25 cellular contexts compared by ENCODE assay signal in the genomic region with DNA sequence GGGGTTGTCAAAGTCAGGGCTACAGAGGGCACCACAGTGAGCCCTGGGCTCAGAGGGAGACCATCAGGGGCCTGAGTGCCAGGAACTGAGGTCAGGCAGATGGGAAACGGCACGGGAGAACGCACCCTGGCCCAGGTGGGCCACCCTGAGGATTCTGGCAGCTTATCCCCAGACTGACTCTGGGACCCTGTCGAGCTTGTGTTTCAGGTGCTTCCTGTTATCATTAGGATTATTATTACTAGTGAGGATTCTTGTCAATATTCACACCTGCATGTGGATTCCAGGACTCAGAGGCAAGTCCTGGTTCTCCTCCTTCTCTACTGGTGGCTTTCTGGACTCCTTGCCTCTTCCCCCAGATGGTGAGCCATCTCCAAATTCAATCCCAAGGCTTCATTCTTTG. TPM values are rescaled to one million over a fixed set of nuclear protein-coding genes. Genes with fewer than 3 reads are reported as not detected.
"Had no signal": no experiment of that assay in that cellular context is flagged by ENCODE, and none has a peak within 500 bp of the region (broad histone marks: within the 10 kb centered on the region; RNA-seq: fewer than 3 reads in every experiment).

No MANE protein-coding gene starts in this region.

- H3K27ac ChIP-seq: RWPE1 had no signal

- FAIRE-seq: HepG2 had no signal

- H3K9me3 ChIP-seq: SK-N-SH had no signal

- ATAC-seq: Panc1, PC-3 had no signal

- H3K4me2 ChIP-seq: SK-N-SH had no signal

- DNase-seq: IMR-90, Karpas-422, KG1, MM.1S, NCI-H1092 treated with DMSO at 0.1 percent for 48 hours, NCI-H1436, NCI-H187, NCI-H2029, NCI-H2081 treated with DMSO at 0.1 percent for 48 hours, NCI-H2171, NCI-H226, NCI-H446, NCI-H510A, NCI-H524 treated with DMSO at 0.1 percent for 48 hours, NCI-H69, NCI-H774, PC-3, SHP77, SK-N-SH had no signal

- H3K9ac ChIP-seq: SK-N-SH had no signal

RNA-seq across cellular contexts. Expression of a gene that starts 15.2 kb away (rescaled TPM):
- total RNA-seq: HepG2, IMR-90, OCI-LY7, SK-MEL-5 had no signal
- polyA plus RNA-seq: HepG2, IMR-90, SK-N-SH had no signal

RNA-seq across cellular contexts. Expression of a gene that starts 20.6 kb away (rescaled TPM):
- total RNA-seq: HepG2, HT-29, IMR-90, OCI-LY7, PC-3, SK-MEL-5 had no signal
- polyA plus RNA-seq: HepG2, SK-N-SH had no signal

RNA-seq across cellular contexts. Expression of a gene that starts 45.1 kb away (rescaled TPM):
- total RNA-seq: HepG2, HT-29, IMR-90, OCI-LY7, PC-3, SK-MEL-5 had no signal
- polyA plus RNA-seq: HepG2, IMR-90, SK-N-SH had no signal

RNA-seq across cellular contexts. Expression of a gene that starts 52.7 kb away (rescaled TPM):
- total RNA-seq: HepG2, HT-29 had no signal
- polyA plus RNA-seq: HepG2 had no signal
